ENCODE assay signal across 8 cellular contexts in the genomic region with DNA sequence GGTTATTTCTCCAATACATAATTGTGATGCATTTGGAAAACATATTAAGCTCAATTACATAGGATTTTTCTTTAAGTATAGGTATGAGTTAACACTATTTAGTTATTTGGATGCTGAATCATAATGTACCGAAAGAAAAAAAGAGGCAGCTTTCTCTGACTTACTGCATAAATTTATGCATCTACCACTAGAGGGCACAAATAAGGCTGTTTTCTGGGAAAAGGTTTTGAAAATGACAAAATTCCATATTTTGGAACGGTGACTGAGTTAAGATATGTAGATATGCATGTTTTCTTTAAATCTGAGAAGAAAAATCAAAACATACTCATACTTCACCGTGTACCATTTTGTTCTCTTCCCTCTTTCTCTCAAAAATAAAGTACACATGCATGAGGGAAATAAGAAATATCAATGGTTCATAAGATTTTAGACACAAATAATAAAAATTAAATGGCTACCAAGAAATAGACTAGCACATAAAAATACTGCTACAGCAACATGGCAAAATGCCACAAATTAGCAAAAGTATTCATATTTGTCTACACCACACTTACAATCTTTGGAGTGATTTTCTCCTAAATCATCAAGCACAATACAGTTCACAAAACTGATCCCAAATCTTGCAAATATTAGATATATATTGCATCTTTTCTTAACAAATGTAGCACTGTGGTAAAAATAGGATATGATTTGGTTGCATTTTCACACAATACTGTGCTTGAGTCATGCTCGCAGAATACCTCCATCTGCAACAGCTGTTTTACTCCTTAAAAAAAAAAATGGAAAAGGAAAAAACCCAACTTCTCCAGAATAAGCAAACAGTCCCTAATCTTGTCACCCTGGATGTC.
DNase-seq lines count a peak whose midpoint lies in the region; ATAC-seq, FAIRE-seq and TF ChIP-seq lines count a peak whose summit lies in the region.

No MANE protein-coding gene starts in this region.

- no peaks in the 10 kb centered on the region for H3K36me3 Mint-ChIP-seq in activated T-cell treated with anti-CD3 and anti-CD28 coated beads, Interleukin-2, amount 50 U/mL, for 72 hours (ENCODE audit: insufficient read depth in 2 of 2)
- no peaks in the 10 kb centered on the region for H3K36me3 Mint-ChIP-seq in activated T-cell treated with anti-CD3 and anti-CD28 coated beads, Interleukin-2, amount 50 U/mL, for 4 hours (ENCODE audit: insufficient read depth)

- ATAC-seq in upper lobe of left lung (ENCODE audit: low FRiP score in 2 of 2): peak in 1 of 2 donors; percentile 48
- ATAC-seq in activated T-cell treated with anti-CD3 and anti-CD28 coated beads, Interleukin-2, amount 50 U/mL, for 72 hours (replicated peaks in 1 of 2): no peak
- ATAC-seq in activated T-cell treated with anti-CD3 and anti-CD28 coated beads, Interleukin-2, amount 50 U/mL, for 4 hours: no peak
- no peak for ATAC-seq in activated CD4-positive, CD25-positive, alpha-beta regulatory T cell treated with anti-CD3 and anti-CD28 coated beads, Interleukin-2, amount 50 U/mL, for 24 hours

- TF ChIP-seq CTCF in C4-2B (conservative IDR thresholded peaks at IDR 0.05): peak; percentile 75
- no peak for TF ChIP-seq CTCF in HEK293 (tag by site-specific recombination; IDR thresholded peaks at IDR 0.05)
- peak; percentile 23 to 58 (median 40) for TF ChIP-seq CTCF in upper lobe of left lung (IDR thresholded peaks at IDR 0.05)

- TF ChIP-seq POLR2A in upper lobe of left lung (IDR thresholded peaks at IDR 0.05): no peak

- no peak overlapping the region for H3K4me3 Mint-ChIP-seq in activated T-cell treated with anti-CD3 and anti-CD28 coated beads, Interleukin-2, amount 50 U/mL, for 72 hours
- no peak overlapping the region for H3K4me3 Mint-ChIP-seq in activated T-cell treated with anti-CD3 and anti-CD28 coated beads, Interleukin-2, amount 50 U/mL, for 4 hours

- H3K27ac ChIP-seq in C4-2B (no peak overlapping the region), HEK293 (ENCODE audit: extremely low read depth, low read depth, low read length) (no peak overlapping the region), upper lobe of left lung (no peak overlapping the region)

- POLR2A ChIA-PET in HEK293 (lab: Yijun Ruan, JAX): no interaction called here

- no peaks in the 10 kb centered on the region for H3K9me3 Mint-ChIP-seq in activated T-cell treated with anti-CD3 and anti-CD28 coated beads, Interleukin-2, amount 50 U/mL, for 72 hours
- no peaks in the 10 kb centered on the region for H3K9me3 Mint-ChIP-seq in activated T-cell treated with anti-CD3 and anti-CD28 coated beads, Interleukin-2, amount 50 U/mL, for 4 hours

- H3K36me3 ChIP-seq in HEK293 (ENCODE audit: control insufficient read depth in 2 of 2, insufficient read depth in 1 of 2, low read length in 2 of 2): no peaks in the 10 kb centered on the region
- H3K36me3 ChIP-seq in upper lobe of left lung: no peaks in the 10 kb centered on the region

- no peaks in the 10 kb centered on the region for H3K9me3 ChIP-seq in HEK293 (ENCODE audit: control insufficient read depth, insufficient read depth, low read depth, low read length)
- H3K9me3 ChIP-seq in upper lobe of left lung: no peaks in the 10 kb centered on the region

- CTCF ChIA-PET in HEK293 (lab: Yijun Ruan, JAX): interaction anchor here (0.5 to 1.9 kb wide), 20 partner anchors 9 to 1420 kb away, joined by 3 to 10 read pairs (median 4); no protein-coding TSS in a partner anchor

- no peak for TF ChIP-seq EP300 in upper lobe of left lung (IDR thresholded peaks at IDR 0.05)

- H3K27me3 Mint-ChIP-seq in activated T-cell treated with anti-CD3 and anti-CD28 coated beads, Interleukin-2, amount 50 U/mL, for 72 hours (ENCODE audit: low read depth): no peaks in the 10 kb centered on the region
- no peaks in the 10 kb centered on the region for H3K27me3 Mint-ChIP-seq in activated T-cell treated with anti-CD3 and anti-CD28 coated beads, Interleukin-2, amount 50 U/mL, for 4 hours (ENCODE audit: low read depth)

- peak; percentile 75 for FAIRE-seq in frontal cortex (lab: Jason Lieb, UNC)

- DNase-seq in RPMI7951 (ENCODE audit: low read depth) (peak; percentile 38), frontal cortex (ENCODE audit: low spot score in 2 of 2) (peak in 1 of 2 donors; percentile 12), upper lobe of left lung (no peak)
- no peak for DNase-seq in activated T-cell treated with anti-CD3 and anti-CD28 coated beads, Interleukin-2, amount 50 U/mL, for 72 hours
- DNase-seq in activated T-cell treated with anti-CD3 and anti-CD28 coated beads, Interleukin-2, amount 50 U/mL, for 4 hours: no peak

- H3K4me3 ChIP-seq in HEK293 (ENCODE audit: low read depth, low read length) (no peak overlapping the region), upper lobe of left lung (no peak overlapping the region)

- 32 to 37% methylated on average over 4 of the region's 4 CpGs for WGBS in upper lobe of left lung, 2 donors

- H3K4me1 ChIP-seq in HEK293 (ENCODE audit: control insufficient read depth, insufficient read depth, low read length): no peaks in the 10 kb centered on the region
- no peaks in the 10 kb centered on the region for H3K4me1 ChIP-seq in upper lobe of left lung

- no peaks in the 10 kb centered on the region for H3K4me1 Mint-ChIP-seq in activated T-cell treated with anti-CD3 and anti-CD28 coated beads, Interleukin-2, amount 50 U/mL, for 72 hours (ENCODE audit: low read depth)
- no peaks in the 10 kb centered on the region for H3K4me1 Mint-ChIP-seq in activated T-cell treated with anti-CD3 and anti-CD28 coated beads, Interleukin-2, amount 50 U/mL, for 4 hours (ENCODE audit: low read depth)

- no peaks in the 10 kb centered on the region for H3K27me3 ChIP-seq in upper lobe of left lung

- H3K27ac Mint-ChIP-seq in activated T-cell treated with anti-CD3 and anti-CD28 coated beads, Interleukin-2, amount 50 U/mL, for 72 hours: no peak overlapping the region

TF ChIP-seq in HEK293, 187 proteins besides CTCF, POLR2A, EP300 and RAD21 (continues in another document):
- TF ChIP-seq, protein P1, sequence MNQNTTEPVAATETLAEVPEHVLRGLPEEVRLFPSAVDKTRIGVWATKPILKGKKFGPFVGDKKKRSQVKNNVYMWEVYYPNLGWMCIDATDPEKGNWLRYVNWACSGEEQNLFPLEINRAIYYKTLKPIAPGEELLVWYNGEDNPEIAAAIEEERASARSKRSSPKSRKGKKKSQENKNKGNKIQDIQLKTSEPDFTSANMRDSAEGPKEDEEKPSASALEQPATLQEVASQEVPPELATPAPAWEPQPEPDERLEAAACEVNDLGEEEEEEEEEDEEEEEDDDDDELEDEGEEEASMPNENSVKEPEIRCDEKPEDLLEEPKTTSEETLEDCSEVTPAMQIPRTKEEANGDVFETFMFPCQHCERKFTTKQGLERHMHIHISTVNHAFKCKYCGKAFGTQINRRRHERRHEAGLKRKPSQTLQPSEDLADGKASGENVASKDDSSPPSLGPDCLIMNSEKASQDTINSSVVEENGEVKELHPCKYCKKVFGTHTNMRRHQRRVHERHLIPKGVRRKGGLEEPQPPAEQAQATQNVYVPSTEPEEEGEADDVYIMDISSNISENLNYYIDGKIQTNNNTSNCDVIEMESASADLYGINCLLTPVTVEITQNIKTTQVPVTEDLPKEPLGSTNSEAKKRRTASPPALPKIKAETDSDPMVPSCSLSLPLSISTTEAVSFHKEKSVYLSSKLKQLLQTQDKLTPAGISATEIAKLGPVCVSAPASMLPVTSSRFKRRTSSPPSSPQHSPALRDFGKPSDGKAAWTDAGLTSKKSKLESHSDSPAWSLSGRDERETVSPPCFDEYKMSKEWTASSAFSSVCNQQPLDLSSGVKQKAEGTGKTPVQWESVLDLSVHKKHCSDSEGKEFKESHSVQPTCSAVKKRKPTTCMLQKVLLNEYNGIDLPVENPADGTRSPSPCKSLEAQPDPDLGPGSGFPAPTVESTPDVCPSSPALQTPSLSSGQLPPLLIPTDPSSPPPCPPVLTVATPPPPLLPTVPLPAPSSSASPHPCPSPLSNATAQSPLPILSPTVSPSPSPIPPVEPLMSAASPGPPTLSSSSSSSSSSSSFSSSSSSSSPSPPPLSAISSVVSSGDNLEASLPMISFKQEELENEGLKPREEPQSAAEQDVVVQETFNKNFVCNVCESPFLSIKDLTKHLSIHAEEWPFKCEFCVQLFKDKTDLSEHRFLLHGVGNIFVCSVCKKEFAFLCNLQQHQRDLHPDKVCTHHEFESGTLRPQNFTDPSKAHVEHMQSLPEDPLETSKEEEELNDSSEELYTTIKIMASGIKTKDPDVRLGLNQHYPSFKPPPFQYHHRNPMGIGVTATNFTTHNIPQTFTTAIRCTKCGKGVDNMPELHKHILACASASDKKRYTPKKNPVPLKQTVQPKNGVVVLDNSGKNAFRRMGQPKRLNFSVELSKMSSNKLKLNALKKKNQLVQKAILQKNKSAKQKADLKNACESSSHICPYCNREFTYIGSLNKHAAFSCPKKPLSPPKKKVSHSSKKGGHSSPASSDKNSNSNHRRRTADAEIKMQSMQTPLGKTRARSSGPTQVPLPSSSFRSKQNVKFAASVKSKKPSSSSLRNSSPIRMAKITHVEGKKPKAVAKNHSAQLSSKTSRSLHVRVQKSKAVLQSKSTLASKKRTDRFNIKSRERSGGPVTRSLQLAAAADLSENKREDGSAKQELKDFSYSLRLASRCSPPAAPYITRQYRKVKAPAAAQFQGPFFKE (tag by site-specific recombination; IDR thresholded peaks at IDR 0.05; ENCODE audit: borderline replicate concordance): no peak
- no peak for TF ChIP-seq ZNF792 (tag by site-specific recombination; IDR thresholded peaks at IDR 0.05)
